ENCODE assay signal across 12 cellular contexts in the genomic region with DNA sequence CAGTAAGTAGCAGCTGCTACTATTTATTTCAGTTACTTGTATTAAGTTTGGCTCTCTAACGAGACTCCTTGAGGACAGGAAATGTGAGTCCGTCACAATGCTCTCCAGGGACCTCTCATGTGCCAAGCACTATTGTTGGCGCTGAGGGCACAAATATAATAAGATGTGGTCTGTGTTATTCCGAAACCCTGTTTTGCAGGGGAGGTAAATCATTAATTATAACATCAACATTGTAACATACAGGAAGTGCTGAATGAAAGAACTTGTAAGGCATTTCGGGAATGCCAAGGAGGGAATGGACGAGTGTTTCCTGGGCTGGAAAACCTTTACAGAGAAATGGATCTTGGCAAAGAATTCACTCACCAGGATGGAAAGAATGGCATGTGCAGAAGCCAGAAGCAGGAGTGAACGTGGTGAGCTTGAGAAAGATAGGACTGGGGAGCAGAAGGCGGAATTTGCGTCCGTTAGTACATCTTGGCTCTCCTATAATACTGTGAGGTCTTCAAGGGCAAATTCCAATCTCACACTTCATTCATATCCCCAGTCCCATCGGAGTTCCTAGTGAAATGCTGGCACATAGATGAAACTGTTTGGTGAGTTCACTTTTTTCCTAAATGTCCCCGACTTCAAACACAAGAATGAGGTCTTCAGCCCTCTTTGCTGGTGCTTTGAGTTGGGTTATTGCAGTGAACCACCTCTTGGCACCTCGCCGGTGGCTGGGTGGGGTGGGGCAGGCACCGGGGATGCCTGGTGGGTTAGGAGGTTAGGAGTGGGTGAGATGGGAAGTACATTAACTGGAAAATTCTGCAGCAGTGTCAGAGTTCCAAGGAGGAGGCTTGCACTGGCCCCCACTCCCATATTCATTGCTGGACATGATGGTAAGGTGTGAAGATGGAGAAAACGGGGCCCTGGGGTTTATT. TPM values are rescaled to one million over a fixed set of nuclear protein-coding genes. Genes with fewer than 3 reads are reported as not detected.
DNase-seq lines count a peak whose midpoint lies in the region; ATAC-seq and TF ChIP-seq lines count a peak whose summit lies in the region.
"Had no signal": no experiment of that assay in that cellular context is flagged by ENCODE, and none has a peak within 500 bp of the region (broad histone marks: within the 10 kb centered on the region; RNA-seq: fewer than 3 reads in every experiment).

No MANE protein-coding gene starts in this region.

- H3K27ac Mint-ChIP-seq in activated CD8-positive, alpha-beta memory T cell treated with anti-CD3 and anti-CD28 coated beads, Interleukin-2, amount 10 ng/mL, durations not matched to agents 7 days and 5 days, result peak overlapping the region; percentile 5
- H3K27ac Mint-ChIP-seq: activated CD8-positive, alpha-beta T cell treated with anti-CD3 and anti-CD28 coated beads for 36 hours had no signal

- no peaks in the 10 kb centered on the region for H3K9me3 ChIP-seq in tibial artery

- no peaks in the 10 kb centered on the region for H3K9me3 Mint-ChIP-seq in activated CD8-positive, alpha-beta memory T cell treated with anti-CD3 and anti-CD28 coated beads, Interleukin-2, amount 10 ng/mL, durations not matched to agents 7 days and 5 days (ENCODE audit: low read depth)
- H3K9me3 Mint-ChIP-seq: activated CD8-positive, alpha-beta T cell treated with anti-CD3 and anti-CD28 coated beads for 36 hours had no signal

- in situ Hi-C loops in astrocyte of the spinal cord (cut with HindIII; ENCODE audit: low sequenced_read_pairs), result no loop called here

- no peaks in the 10 kb centered on the region for H3K4me1 Mint-ChIP-seq in activated CD8-positive, alpha-beta memory T cell treated with anti-CD3 and anti-CD28 coated beads, Interleukin-2, amount 10 ng/mL, durations not matched to agents 7 days and 5 days

- CTCF ChIA-PET in activated CD8-positive, alpha-beta memory T cell treated with anti-CD3 and anti-CD28 coated beads, Interleukin-2, amount 10 ng/mL, durations not matched to agents 7 days and 5 days (lab: Charles Lee), result no interaction called here

- ATAC-seq in activated CD8-positive, alpha-beta memory T cell treated with anti-CD3 and anti-CD28 coated beads, Interleukin-2, amount 10 ng/mL, durations not matched to agents 7 days and 5 days, result no peak
- ATAC-seq: activated CD8-positive, alpha-beta T cell treated with anti-CD3 and anti-CD28 coated beads for 36 hours had no signal

- H3K4me3 Mint-ChIP-seq in activated CD8-positive, alpha-beta memory T cell treated with anti-CD3 and anti-CD28 coated beads, Interleukin-2, amount 10 ng/mL, durations not matched to agents 7 days and 5 days, result no peak overlapping the region
- H3K4me3 Mint-ChIP-seq: activated CD8-positive, alpha-beta T cell treated with anti-CD3 and anti-CD28 coated beads for 36 hours had no signal

- no peaks in the 10 kb centered on the region for H3K27me3 Mint-ChIP-seq in activated CD8-positive, alpha-beta memory T cell treated with anti-CD3 and anti-CD28 coated beads, Interleukin-2, amount 10 ng/mL, durations not matched to agents 7 days and 5 days
- H3K27me3 Mint-ChIP-seq: activated CD8-positive, alpha-beta T cell treated with anti-CD3 and anti-CD28 coated beads for 36 hours had no signal

- peaks cover 0 to 42% (median 28%) of the 10 kb centered on the region in 4 donors for H3K4me1 ChIP-seq in tibial artery

- peaks cover 28% of the 10 kb centered on the region for H3K36me3 Mint-ChIP-seq in activated CD8-positive, alpha-beta memory T cell treated with anti-CD3 and anti-CD28 coated beads, Interleukin-2, amount 10 ng/mL, durations not matched to agents 7 days and 5 days

- intact Hi-C loops in tibial artery (cut with DNase I; ENCODE audit: low total_unique reads), result no loop called here

- H3K27me3 ChIP-seq in tibial artery, result no peaks in the 10 kb centered on the region

- TF ChIP-seq CTCF in astrocyte of the spinal cord (IDR thresholded peaks at IDR 0.05; ENCODE audit: low read depth, low read length), result no peak
- no peak for TF ChIP-seq CTCF in tibial artery (IDR thresholded peaks at IDR 0.05)

- no peak for DNase-seq in activated CD8-positive, alpha-beta memory T cell treated with anti-CD3 and anti-CD28 coated beads, Interleukin-2, amount 10 ng/mL, durations not matched to agents 7 days and 5 days
- no peak for DNase-seq in activated CD8-positive, alpha-beta memory T cell treated with anti-CD3 and anti-CD28 coated beads for 24 hours
- DNase-seq in astrocyte of the spinal cord (ENCODE audit: low read depth, low spot score) (peak; percentile 56), kidney glomerular epithelial cell (lab: John Stamatoyannopoulos, UW) (peak; percentile 93), tibial artery (peak in 1 of 2 donors; percentile 84), NAMALWA (ENCODE audit: low spot score) (no peak), NCI-H510A treated with DMSO at 0.1 percent for 48 hours (lab: John Stamatoyannopoulos, UW) (no peak)
- no peak for DNase-seq in activated CD8-positive, alpha-beta memory T cell treated with anti-CD3 and anti-CD28 coated beads, Interleukin-2, amount 50 U/mL, for 4 hours
- DNase-seq: activated CD8-positive, alpha-beta T cell treated with anti-CD3 and anti-CD28 coated beads for 36 hours; AML-193; NCI-H1092; SIG-M5 had no signal

- H3K4me3 ChIP-seq in astrocyte of the spinal cord (ENCODE audit: low read depth, low read length) (no peak overlapping the region), tibial artery (no peak overlapping the region)

- H3K36me3 ChIP-seq in tibial artery, result peaks cover 17 to 47% (median 32%) of the 10 kb centered on the region in 3 donors

- peak overlapping the region; percentile 73 to 74 for H3K27ac ChIP-seq in tibial artery

RNA-seq across cellular contexts. Expression of gene TAC4, which starts 11.5 kb away (rescaled TPM):
- not detected for total RNA-seq in activated CD8-positive, alpha-beta memory T cell treated with anti-CD3 and anti-CD28 coated beads, Interleukin-2, amount 10 ng/mL, durations not matched to agents 7 days and 5 days
- total RNA-seq: activated CD8-positive, alpha-beta T cell treated with anti-CD3 and anti-CD28 coated beads for 36 hours had no signal

RNA-seq across cellular contexts. Expression of gene KAT7, which starts 47.9 kb away (rescaled TPM):
- total RNA-seq in activated CD8-positive, alpha-beta memory T cell treated with anti-CD3 and anti-CD28 coated beads, Interleukin-2, amount 10 ng/mL, durations not matched to agents 7 days and 5 days, result 10 to 100 TPM; 76.9 to 80.6 TPM

Comparison
In these comparisons a context has a peak if more than half of its experiments do, and no peak if none do; other contexts are left out.
1. DNase-seq: peak in astrocyte of the spinal cord (single experiment) and kidney glomerular epithelial cell (single experiment); none in activated CD8-positive, alpha-beta memory T cell treated with anti-CD3 and anti-CD28 coated beads, Interleukin-2, amount 10 ng/mL, durations not matched to agents 7 days and 5 days (single experiment), activated CD8-positive, alpha-beta memory T cell treated with anti-CD3 and anti-CD28 coated beads for 24 hours (single experiment), activated CD8-positive, alpha-beta memory T cell treated with anti-CD3 and anti-CD28 coated beads, Interleukin-2, amount 50 U/mL, for 4 hours (single experiment), NAMALWA (single experiment) and NCI-H510A treated with DMSO at 0.1 percent for 48 hours (single experiment).